In genomic region chr6:108578595-108579038, GRCh38 we compare ENCODE assay signal across 1 cellular context.
TF ChIP-seq lines count a peak whose summit lies in the region.

No MANE protein-coding gene starts in this region.

TF ChIP-seq in K562, 482 proteins besides CTCF, POLR2A, EP300 and RAD21 (continued from another document and continues in another):
- TF ChIP-seq ZNF785 (CRISPR knock-in tag; IDR thresholded peaks at IDR 0.05) (no peak), ELK3 (CRISPR knock-in tag; IDR thresholded peaks at IDR 0.05) (no peak), MAZ (CRISPR knock-in tag; conservative IDR thresholded peaks at IDR 0.05 in 1 of 2, IDR thresholded peaks at IDR 0.05 in 1 of 2) (0 out of 4 replicates have a peak, but pooled peaks of 1 of the 2 experiments have one; percentile 31), ETS2 (tag; IDR thresholded peaks at IDR 0.05; ENCODE audit: borderline replicate concordance, poor library complexity, severe bottlenecking) (no peak), SPI1 (IDR thresholded peaks at IDR 0.05; ENCODE audit: borderline replicate concordance, low read depth, low read length) (no peak), CEBPG (CRISPR knock-in tag; IDR thresholded peaks at IDR 0.05) (no peak), CEBPG (tag; conservative IDR thresholded peaks at IDR 0.05 in 1 of 2, IDR thresholded peaks at IDR 0.05 in 1 of 2) (no peak), KLF13 (tag; IDR thresholded peaks at IDR 0.05; ENCODE audit: borderline replicate concordance, low read depth) (no peak), GATAD2A (IDR thresholded peaks at IDR 0.05) (0 out of 2 replicates have a peak, but pooled peaks have one; percentile 25), EWSR1 (IDR thresholded peaks at IDR 0.05; ENCODE audit: borderline replicate concordance, low read depth, partially characterized antibody) (no peak), RFX7 (CRISPR knock-in tag; IDR thresholded peaks at IDR 0.05) (no peak), CCAR2 (IDR thresholded peaks at IDR 0.05; ENCODE audit: low read depth, low read length) (no peak), MXI1 (IDR thresholded peaks at IDR 0.05; ENCODE audit: low read depth, low read length) (no peak), HES1 (IDR thresholded peaks at IDR 0.05; ENCODE audit: low read depth) (peak; percentile 52; the same call in 1 of the 2 replicates), BRF1 (IDR thresholded peaks at IDR 0.05; ENCODE audit: borderline replicate concordance, extremely low read depth, insufficient read length) (no peak), NR0B1 (IDR thresholded peaks at IDR 0.05; ENCODE audit: partially characterized antibody) (no peak), POLR2B (IDR thresholded peaks at IDR 0.05; ENCODE audit: low read depth, partially characterized antibody) (no peak), HNRNPLL (IDR thresholded peaks at IDR 0.05; ENCODE audit: low read depth, low read length, poor library complexity, severe bottlenecking) (no peak), PCBP1 (IDR thresholded peaks at IDR 0.05; ENCODE audit: low read depth, low read length, poor library complexity, severe bottlenecking) (no peak), ZBTB1 (CRISPR knock-in tag; IDR thresholded peaks at IDR 0.05; ENCODE audit: borderline replicate concordance, low read depth) (no peak), XRCC3 (IDR thresholded peaks at IDR 0.05) (no peak), CTBP1 (IDR thresholded peaks at IDR 0.05; ENCODE audit: borderline replicate concordance) (peak; percentile 90; the same call in 1 of the 2 replicates), HEY1 (CRISPR knock-in tag; IDR thresholded peaks at IDR 0.05; ENCODE audit: borderline replicate concordance) (no peak), ZNF224 (CRISPR knock-in tag; IDR thresholded peaks at IDR 0.05) (no peak), HDAC1 (IDR thresholded peaks at IDR 0.05) (peak; percentile 60 to 96; a peak in 3 of 4 replicates), CHD1 (IDR thresholded peaks at IDR 0.05; ENCODE audit: low read length) (no peak), ARID3B (CRISPR knock-in tag; IDR thresholded peaks at IDR 0.05; ENCODE audit: borderline replicate concordance) (no peak), NKRF (IDR thresholded peaks at IDR 0.05; ENCODE audit: borderline replicate concordance) (no peak), SRSF7 (optimal IDR thresholded peaks at IDR 0.05; ENCODE audit: low read depth, low read length) (no peak), NFATC3 (IDR thresholded peaks at IDR 0.05) (peak; percentile 85), BRF2 (IDR thresholded peaks at IDR 0.05; ENCODE audit: borderline replicate concordance, insufficient read depth, insufficient read length) (no peak), ZNF212 (CRISPR knock-in tag; IDR thresholded peaks at IDR 0.05) (no peak), MYNN (IDR thresholded peaks at IDR 0.05) (peak; percentile 59; the same call in 1 of the 2 replicates), MYNN (CRISPR knock-in tag; IDR thresholded peaks at IDR 0.05) (no peak), ZNF778 (CRISPR knock-in tag; IDR thresholded peaks at IDR 0.05) (no peak), CBFB (CRISPR knock-in tag; IDR thresholded peaks at IDR 0.05) (no peak), ZBTB43 (CRISPR knock-in tag; IDR thresholded peaks at IDR 0.05) (no peak), ZBTB33 (CRISPR knock-in tag; IDR thresholded peaks at IDR 0.05) (no peak), ZNF316 (IDR thresholded peaks at IDR 0.05) (peak; percentile 82), ZNF699 (CRISPR knock-in tag; IDR thresholded peaks at IDR 0.05; ENCODE audit: insufficient replicate concordance) (no peak), BDP1 (IDR thresholded peaks at IDR 0.05; ENCODE audit: insufficient read depth, insufficient read length) (no peak), STAG1 (CRISPR knock-in tag; IDR thresholded peaks at IDR 0.05; ENCODE audit: borderline replicate concordance) (no peak), ARNT (IDR thresholded peaks at IDR 0.05) (peak; percentile 82 to 90), PCBP2 (IDR thresholded peaks at IDR 0.05; ENCODE audit: low read depth, low read length, poor library complexity, severe bottlenecking) (no peak), RBM22 (IDR thresholded peaks at IDR 0.05; ENCODE audit: low read depth, low read length, poor library complexity, severe bottlenecking) (no peak), TEAD1 (CRISPR knock-in tag; IDR thresholded peaks at IDR 0.05) (peak; percentile 36 to 77; a peak in 3 of 4 replicates), OTX1 (CRISPR knock-in tag; IDR thresholded peaks at IDR 0.05) (no peak), HNRNPL (IDR thresholded peaks at IDR 0.05; ENCODE audit: low read depth, low read length) (no peak), MLLT1 (IDR thresholded peaks at IDR 0.05) (peak in 1 of 2 experiments; percentile 98; a peak in 2 of 4 replicates), ZEB2 (IDR thresholded peaks at IDR 0.05) (peak; percentile 94), TCF7L2 (IDR thresholded peaks at IDR 0.05; ENCODE audit: low read depth, low read length) (no peak)
